In the genomic region with DNA sequence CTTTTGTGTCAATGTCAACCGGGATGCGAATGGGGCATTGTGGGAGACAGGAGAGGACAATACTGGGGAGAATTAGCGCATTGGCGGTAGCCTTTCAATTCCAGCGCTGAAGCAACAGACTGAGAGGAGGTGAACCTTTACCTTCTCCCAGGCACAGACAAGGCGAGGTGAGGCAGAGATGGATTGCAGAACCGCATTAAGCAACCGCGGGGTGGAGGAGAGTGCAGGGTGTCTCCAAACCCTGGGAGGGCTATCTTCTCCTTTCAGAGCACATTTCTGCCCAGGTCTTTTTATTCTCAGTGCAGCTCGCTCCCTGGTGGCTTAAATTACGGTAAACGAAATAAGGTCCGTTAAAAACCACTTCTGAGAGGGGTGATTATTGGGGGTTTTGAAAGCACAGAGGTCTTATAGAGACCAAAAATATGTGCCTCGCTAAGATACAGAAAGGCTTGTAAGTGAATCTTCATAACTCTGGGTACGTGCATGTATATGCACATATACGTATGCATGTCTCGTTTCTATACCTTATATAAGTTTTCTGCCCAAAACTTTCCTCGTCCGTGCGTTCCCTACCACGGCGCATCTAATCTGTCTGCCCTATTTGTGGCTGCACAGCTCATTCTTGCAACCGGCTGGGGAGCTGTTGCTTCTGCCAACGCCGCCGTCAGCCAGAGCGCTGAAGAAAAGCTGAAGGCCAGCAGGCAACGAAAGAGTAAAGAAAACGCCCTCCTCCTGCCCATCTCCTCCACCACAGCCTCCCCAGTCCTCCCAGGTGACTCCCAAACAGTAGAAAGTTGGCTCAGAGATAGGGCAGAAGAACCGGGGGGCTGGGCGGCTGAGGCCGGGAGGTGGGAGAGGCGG, we compare ENCODE assay signal across 8 cellular contexts. TPM values are rescaled to one million over a fixed set of nuclear protein-coding genes. Genes with fewer than 3 reads are reported as not detected.
DNase-seq lines count a peak whose midpoint lies in the region; ATAC-seq and TF ChIP-seq lines count a peak whose summit lies in the region.

No MANE protein-coding gene starts in this region.

- H3K56ac ChIP-seq in IMR-90 (ENCODE audit: extremely low read depth, insufficient read depth, low read length): no peak overlapping the region

- H3K9me3 Mint-ChIP-seq in Calu3 (ENCODE audit: low read depth, unreplicated experiment): no peaks in the 10 kb centered on the region

- no peak overlapping the region for H3K4me2 ChIP-seq in IMR-90 (ENCODE audit: low read depth, low read length)

- H2BK120ac ChIP-seq in IMR-90 (ENCODE audit: low read depth, low read length): no peak overlapping the region

- intact Hi-C loops in Calu3 (cut with micrococcal nuclease; ENCODE audit: unreplicated experiment): no loop called here
- intact Hi-C loops in IMR-90 (cut with micrococcal nuclease): no loop called here

- no peak overlapping the region for H3K14ac ChIP-seq in IMR-90 (replicated peaks; ENCODE audit: low read depth, low read length)

- no peak overlapping the region for H2AK5ac ChIP-seq in IMR-90 (ENCODE audit: low read depth, low read length)

- no peak overlapping the region for H2BK5ac ChIP-seq in IMR-90 (ENCODE audit: low read depth, low read length, poor library complexity, severe bottlenecking)

- no peak for TF ChIP-seq RAD21 in IMR-90 (IDR thresholded peaks at IDR 0.05; ENCODE audit: low read length)

- H3K27ac ChIP-seq in IMR-90 (ENCODE audit: insufficient read depth, low read length) (no peak overlapping the region), ectodermal cell (ENCODE audit: insufficient read depth, low read depth, low read length, poor library complexity, severe bottlenecking) (no peak overlapping the region)

- H3K4ac ChIP-seq in IMR-90 (ENCODE audit: low read depth, low read length): no peak overlapping the region

- H3K9ac ChIP-seq in IMR-90 (ENCODE audit: low read depth, low read length): no peak overlapping the region

- TF ChIP-seq CTCF in Calu3 (IDR thresholded peaks at IDR 0.05; ENCODE audit: unreplicated experiment) (no peak), IMR-90 (conservative IDR thresholded peaks at IDR 0.05; ENCODE audit: low read depth, low read length) (no peak)

- H3K4me3 ChIP-seq in IMR-90 (ENCODE audit: insufficient read depth, low read depth, low read length) (no peak overlapping the region), ectodermal cell (ENCODE audit: insufficient read depth, low read depth, low read length) (peak overlapping the region; percentile 49)

- H3K4me1 Mint-ChIP-seq in Calu3 (ENCODE audit: low read depth, unreplicated experiment): no peaks in the 10 kb centered on the region

- CTCF ChIA-PET in Calu3 (lab: Charles Lee) (no interaction called here), IMR-90 (lab: Yijun Ruan, JAX) (no interaction called here)

- no peaks in the 10 kb centered on the region for H4K20me1 ChIP-seq in IMR-90 (ENCODE audit: insufficient read depth, low read length)

- POLR2A ChIA-PET in IMR-90 (lab: Charles Lee; ENCODE audit: unreplicated experiment): no interaction called here

- H2BK15ac ChIP-seq in IMR-90 (ENCODE audit: low read depth, low read length): no peak overlapping the region

- H3K23ac ChIP-seq in IMR-90 (ENCODE audit: low read depth, low read length): no peak overlapping the region

- in situ Hi-C loops in IMR-90 (cut with MboI; ENCODE audit: low sequenced_read_pairs): no loop called here

- peak overlapping the region; percentile 58 for H3K4me3 Mint-ChIP-seq in Calu3 (ENCODE audit: low read depth, unreplicated experiment)

- H3K9me3 ChIP-seq in IMR-90 (ENCODE audit: control insufficient read depth, insufficient read depth, low read length) (no peaks in the 10 kb centered on the region), ectodermal cell (ENCODE audit: control insufficient read depth, low read length) (no peaks in the 10 kb centered on the region)

- no peak overlapping the region for H4K5ac ChIP-seq in IMR-90 (ENCODE audit: low read depth, low read length)

- no peak overlapping the region for H2AFZ ChIP-seq in IMR-90 (replicated peaks; ENCODE audit: low read length, poor library complexity)

- no peaks in the 10 kb centered on the region; the same call in 1 of the 2 replicates for H3K27me3 ChIP-seq in IMR-90 (ENCODE audit: control insufficient read depth, insufficient read depth, low read length)
- H3K27me3 ChIP-seq in ectodermal cell (ENCODE audit: control insufficient read depth, insufficient read depth, low read length, poor library complexity, severe bottlenecking): peaks cover 50% of the 10 kb centered on the region

- no peak for TF ChIP-seq POLR2A in IMR-90 (IDR thresholded peaks at IDR 0.05; ENCODE audit: low read depth, low read length)

- peak overlapping the region; percentile 24 for H2AK9ac ChIP-seq in IMR-90 (replicated peaks; ENCODE audit: low read depth, low read length, poor library complexity)

- BruUV-seq in Calu3 (replicated peaks; lab: Mats Ljungman, UMichigan): no TSS peak
- BruUV-seq in IMR-90 (replicated peaks; lab: Mats Ljungman, UMichigan): no TSS peak

- DNase-seq in Calu3 (peak; percentile 7), IMR-90 (no peak), myocyte (ENCODE audit: low read depth) (peak; percentile 3), LoVo (ENCODE audit: low spot score) (no peak), NCI-H1048 (lab: John Stamatoyannopoulos, UW) (no peak)
- no peak for DNase-seq in activated CD4-positive, CD25-positive, alpha-beta regulatory T cell (lab: John Stamatoyannopoulos, UW)

- WGBS in IMR-90 (ENCODE audit: extremely low coverage in 2 of 2, insufficient read length in 1 of 2), 2 experiments: 0% methylated on average over 3 of the region's 33 CpGs; no CpG with 5 or more reads in 1 of the 2 experiments
- 2% methylated on average over 33 of the region's 33 CpGs for WGBS in ectodermal cell, 2 experiments

- no peak overlapping the region for H4K8ac ChIP-seq in IMR-90 (ENCODE audit: low read depth in 2 of 2, low read length in 2 of 2)

- no peaks in the 10 kb centered on the region for H3K36me3 ChIP-seq in IMR-90 (ENCODE audit: control insufficient read depth, insufficient read depth, low read length)
- no peaks in the 10 kb centered on the region for H3K36me3 ChIP-seq in ectodermal cell (ENCODE audit: control insufficient read depth, insufficient read depth, low read length)

- H3K79me1 ChIP-seq in IMR-90 (ENCODE audit: low read depth in 1 of 2, low read length in 2 of 2): no peaks in the 10 kb centered on the region

- H3K36me3 Mint-ChIP-seq in Calu3 (ENCODE audit: insufficient read depth, unreplicated experiment): no peaks in the 10 kb centered on the region

- dilution Hi-C loops in IMR-90 (cut with HindIII; ENCODE audit: low sequenced_read_pairs, unreplicated experiment): no loop called here

- H3K27ac Mint-ChIP-seq in Calu3 (ENCODE audit: unreplicated experiment): no peak overlapping the region

- H3K4me1 ChIP-seq in IMR-90 (ENCODE audit: control insufficient read depth, insufficient read depth, low read length) (no peaks in the 10 kb centered on the region), ectodermal cell (ENCODE audit: control insufficient read depth, insufficient read depth, low read length) (no peaks in the 10 kb centered on the region)

- no peak overlapping the region for H2BK20ac ChIP-seq in IMR-90 (ENCODE audit: low read depth, low read length)

- no peak overlapping the region for H3K18ac ChIP-seq in IMR-90 (ENCODE audit: low read depth, low read length)

- H3K27me3 Mint-ChIP-seq in Calu3 (ENCODE audit: unreplicated experiment): no peaks in the 10 kb centered on the region

- H3K9me1 ChIP-seq in IMR-90 (ENCODE audit: insufficient read depth, low read length): no peaks in the 10 kb centered on the region

- no peak overlapping the region for H4K91ac ChIP-seq in IMR-90 (ENCODE audit: insufficient read depth, low read depth, low read length)

- ATAC-seq in IMR-90 (ENCODE audit: low read depth) (no peak), GM21786 (IDR thresholded peaks at IDR 0.05; ENCODE audit: unreplicated experiment) (no peak)

TF ChIP-seq in IMR-90, 13 proteins besides CTCF, POLR2A, EP300 and RAD21 (continues in another document):
- no peak for TF ChIP-seq MXI1 (IDR thresholded peaks at IDR 0.05; ENCODE audit: borderline replicate concordance, low read depth, low read length)
- TF ChIP-seq MAZ (IDR thresholded peaks at IDR 0.05; ENCODE audit: borderline replicate concordance, low read depth, low read length): no peak
- TF ChIP-seq, protein P1, sequence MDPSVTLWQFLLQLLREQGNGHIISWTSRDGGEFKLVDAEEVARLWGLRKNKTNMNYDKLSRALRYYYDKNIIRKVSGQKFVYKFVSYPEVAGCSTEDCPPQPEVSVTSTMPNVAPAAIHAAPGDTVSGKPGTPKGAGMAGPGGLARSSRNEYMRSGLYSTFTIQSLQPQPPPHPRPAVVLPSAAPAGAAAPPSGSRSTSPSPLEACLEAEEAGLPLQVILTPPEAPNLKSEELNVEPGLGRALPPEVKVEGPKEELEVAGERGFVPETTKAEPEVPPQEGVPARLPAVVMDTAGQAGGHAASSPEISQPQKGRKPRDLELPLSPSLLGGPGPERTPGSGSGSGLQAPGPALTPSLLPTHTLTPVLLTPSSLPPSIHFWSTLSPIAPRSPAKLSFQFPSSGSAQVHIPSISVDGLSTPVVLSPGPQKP (IDR thresholded peaks at IDR 0.05; ENCODE audit: borderline replicate concordance, low read depth, low read length): no peak
- TF ChIP-seq NFE2L2 (IDR thresholded peaks at IDR 0.05; ENCODE audit: low read depth, low read length): no peak

RNA-seq across cellular contexts. Expression of a gene that starts 0.9 kb away (rescaled TPM):
- total RNA-seq in Calu3 (2022) (not detected in 2 replicates), IMR-90 (2012; rRNA removed) (not detected in 2 replicates), myocyte (not detected in 2 replicates)
- polyA plus RNA-seq in IMR-90 (2012; rRNA removed): not detected in 2 replicates
- not detected in 2 replicates for polyA plus RNA-seq in IMR-90 (2012; cell fraction: cytosol; rRNA removed)
- polyA plus RNA-seq in IMR-90 (2012; cell fraction: nucleus; rRNA removed; ENCODE audit: low replicate concordance): not detected in 2 replicates
- not detected for polyA plus RNA-seq in ectodermal cell (2013, experiment 1 of 4)
- polyA plus RNA-seq in ectodermal cell (2013, experiment 2 of 4): not detected
- 0.11 TPM for polyA plus RNA-seq in ectodermal cell (2013, experiment 3 of 4)
- polyA plus RNA-seq in ectodermal cell (2013, experiment 4 of 4): not detected
- polyA plus RNA-seq in myocyte (2012): not detected

RNA-seq across cellular contexts. Expression of a gene that starts 37.0 kb away (rescaled TPM):
- not detected in 2 replicates for total RNA-seq in Calu3 (2022)
- total RNA-seq in IMR-90 (2012; rRNA removed): not detected in 2 replicates
- polyA plus RNA-seq in IMR-90 (2012; rRNA removed): not detected in 2 replicates
- polyA plus RNA-seq in IMR-90 (2012; cell fraction: cytosol; rRNA removed): not detected in 2 replicates
- polyA plus RNA-seq in IMR-90 (2012; cell fraction: nucleus; rRNA removed; ENCODE audit: low replicate concordance): not detected in 2 replicates
- polyA plus RNA-seq in ectodermal cell (2013, experiment 1 of 4): not detected
- not detected for polyA plus RNA-seq in ectodermal cell (2013, experiment 2 of 4)
- not detected for polyA plus RNA-seq in ectodermal cell (2013, experiment 3 of 4)
- polyA plus RNA-seq in ectodermal cell (2013, experiment 4 of 4): not detected
- total RNA-seq in myocyte: not detected in 2 replicates
- polyA plus RNA-seq in myocyte (2012): not detected

Comparison
In these comparisons a context has a peak if more than half of its experiments do, and no peak if none do; other contexts are left out.
1. DNase-seq: peak in Calu3 (single experiment) and myocyte (single experiment); none in IMR-90 (single experiment), LoVo (single experiment), NCI-H1048 (single experiment) and activated CD4-positive, CD25-positive, alpha-beta regulatory T cell (0 of 4).